8 cellular contexts compared by ENCODE assay signal in the genomic region with DNA sequence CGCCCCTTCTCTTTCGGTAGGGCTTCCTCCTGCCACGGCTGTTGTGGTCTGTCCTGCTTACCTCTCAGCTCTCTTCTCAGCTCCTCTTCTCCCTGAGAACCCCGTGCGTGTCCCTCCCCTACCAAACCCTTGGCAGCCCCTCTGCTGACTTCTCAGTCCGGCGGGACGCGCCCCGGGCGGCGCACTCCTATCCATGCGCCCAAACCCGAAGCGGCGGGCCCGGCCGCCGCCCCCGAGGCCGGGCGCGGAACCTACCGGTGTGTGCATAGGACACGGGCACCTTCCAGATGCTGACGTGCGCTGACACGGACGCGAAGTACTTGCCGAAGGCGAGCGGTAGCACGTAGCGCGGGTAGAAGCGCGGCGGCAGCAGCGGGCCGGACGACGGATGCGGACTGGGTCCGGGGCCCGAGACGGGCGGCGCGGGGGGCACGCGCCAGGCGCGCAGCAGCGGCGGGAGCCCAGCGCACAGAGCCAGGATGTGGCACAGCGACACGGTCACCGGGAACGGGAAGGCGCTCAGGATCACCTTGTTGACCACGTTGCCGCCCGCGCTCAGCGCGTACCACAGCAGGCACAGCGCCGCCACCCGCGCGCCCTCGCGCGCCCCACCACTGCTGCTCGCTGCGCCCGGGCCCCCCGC.
DNase-seq lines count a peak whose midpoint lies in the region; ATAC-seq and TF ChIP-seq lines count a peak whose summit lies in the region.

No MANE protein-coding gene starts in this region.

- H3K27ac ChIP-seq in KMS-11 (peak overlapping the region; percentile 30; the same call in 1 of the 2 replicates), iPS-18a (ENCODE audit: low read length) (no peak overlapping the region)

- H3K79me2 ChIP-seq in KMS-11 (ENCODE audit: insufficient read depth, low read depth), result peaks cover 56% of the 10 kb centered on the region; the same call in 1 of the 2 replicates

- peak overlapping the region; percentile 47 for H2AFZ ChIP-seq in KMS-11 (ENCODE audit: low read depth)

- no peaks in the 10 kb centered on the region for H3K9me3 Mint-ChIP-seq in activated naive CD8-positive, alpha-beta T cell (ENCODE audit: low read depth)

- no peaks in the 10 kb centered on the region for H4K20me1 ChIP-seq in KMS-11 (ENCODE audit: insufficient read depth)

- H3K4me3 ChIP-seq in GM06990 (replicated peaks; ENCODE audit: low read depth, low read length), result peak overlapping the region; percentile 86
- H3K4me3 ChIP-seq in KMS-11 (IDR thresholded peaks at IDR 0.05; ENCODE audit: insufficient read depth, low read depth, low read length), result no peak overlapping the region
- peak overlapping the region; percentile 89 for H3K4me3 ChIP-seq in iPS-18a (ENCODE audit: low read length)

- H3K36me3 Mint-ChIP-seq in activated naive CD8-positive, alpha-beta T cell, result peaks cover 2% of the 10 kb centered on the region

- no peak for TF ChIP-seq CTCF in GM06990 (IDR thresholded peaks at IDR 0.05; ENCODE audit: insufficient read depth, low read length, poor library complexity, severe bottlenecking)
- no peak for TF ChIP-seq CTCF in KMS-11 (conservative IDR thresholded peaks at IDR 0.05; ENCODE audit: low read depth, low read length)

- H3K27me3 ChIP-seq in GM06990 (replicated peaks; ENCODE audit: control insufficient read depth, insufficient read depth, low read length) (no peaks in the 10 kb centered on the region), KMS-11 (ENCODE audit: insufficient read depth, low read depth) (no peaks in the 10 kb centered on the region), iPS-18a (ENCODE audit: control insufficient read depth, insufficient read depth, low read length) (no peaks in the 10 kb centered on the region)

- peaks cover 53% of the 10 kb centered on the region for H3K4me1 Mint-ChIP-seq in activated naive CD8-positive, alpha-beta T cell (ENCODE audit: low read depth)

- peaks cover 26% of the 10 kb centered on the region for H3K36me3 ChIP-seq in GM06990 (ENCODE audit: control insufficient read depth, insufficient read depth, low read length)
- no peaks in the 10 kb centered on the region; the same call in 1 of the 2 replicates for H3K36me3 ChIP-seq in KMS-11 (ENCODE audit: insufficient read depth)
- peaks cover 31% of the 10 kb centered on the region for H3K36me3 ChIP-seq in iPS-18a (ENCODE audit: control insufficient read depth, low read depth, low read length)

- no peaks in the 10 kb centered on the region for H3K27me3 Mint-ChIP-seq in activated naive CD8-positive, alpha-beta T cell

- H3K4me1 ChIP-seq in KMS-11 (ENCODE audit: low read depth, poor library complexity, severe bottlenecking) (peaks cover 22% of the 10 kb centered on the region), iPS-18a (ENCODE audit: control insufficient read depth, low read depth, low read length) (peaks cover 11% of the 10 kb centered on the region)

- peak overlapping the region; percentile 96 for H3K4me2 ChIP-seq in KMS-11

- H3K9ac ChIP-seq in KMS-11 (peak overlapping the region; percentile 63; the same call in 1 of the 2 replicates), iPS-18a (ENCODE audit: low read length) (peak overlapping the region; percentile 74)

- ATAC-seq in GM21390 (IDR thresholded peaks at IDR 0.05; ENCODE audit: unreplicated experiment) (peak; percentile 23), GM18867 (IDR thresholded peaks at IDR 0.05; ENCODE audit: unreplicated experiment) (no peak)

- DNase-seq in GM06990 (ENCODE audit: extremely low read depth, insufficient read length) (peak; percentile 63), cerebellar cortex (ENCODE audit: low spot score) (no peak)
- peak; percentile 58 for DNase-seq in stimulated activated CD8-positive, alpha-beta memory T cell treated with anti-CD3 and anti-CD28 coated beads, Interleukin-4, amount 100 ng/mL, for 48 hours

- H3K4me3 Mint-ChIP-seq in activated naive CD8-positive, alpha-beta T cell, result peak overlapping the region; percentile 89

- no peaks in the 10 kb centered on the region for H3K9me3 ChIP-seq in iPS-18a (ENCODE audit: control insufficient read depth, low read depth, low read length)

- H3K27ac Mint-ChIP-seq in activated naive CD8-positive, alpha-beta T cell, result peak overlapping the region; percentile 50
